ENCODE assay signal across 1 cellular context in the genomic region with DNA sequence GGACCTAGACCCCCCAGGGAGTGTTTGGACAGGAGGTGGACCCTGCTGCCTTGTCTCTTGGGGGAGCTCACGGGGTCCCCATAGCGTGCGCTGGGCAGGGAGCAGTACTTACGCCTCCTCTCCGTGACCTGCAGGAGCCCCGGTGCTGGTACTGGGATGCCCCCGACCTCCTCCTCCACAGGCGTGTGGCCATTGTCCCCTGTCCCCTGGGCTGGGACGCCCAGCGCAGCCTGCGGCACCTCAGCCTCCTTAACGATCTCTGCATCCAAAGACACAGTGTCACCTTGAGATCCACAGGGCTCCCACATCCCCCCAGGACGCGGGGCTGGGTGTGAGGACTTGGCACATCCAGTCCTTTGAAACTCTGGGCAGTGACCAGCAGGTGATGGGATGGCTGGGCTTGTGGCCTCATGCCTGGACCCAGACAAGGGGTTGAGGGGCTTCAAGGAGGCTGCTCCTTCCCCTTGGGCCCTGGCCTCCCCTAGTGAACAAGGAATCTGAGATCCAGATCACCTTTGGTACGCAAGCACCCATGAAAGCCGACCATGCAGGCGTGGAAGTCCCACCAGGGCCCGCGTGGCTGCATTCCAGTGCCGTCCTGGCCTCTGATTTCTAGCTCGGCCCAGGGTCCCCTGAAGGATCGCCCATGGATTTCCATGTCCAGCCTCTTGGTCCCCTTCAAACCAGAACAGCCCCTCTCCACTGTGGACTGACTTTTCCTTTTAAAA.
A peak's percentile ranks its signal among the peaks of the same experiment; 100 is the strongest.
TF ChIP-seq lines count a peak whose summit lies in the region.

No MANE protein-coding gene starts in this region.

TF ChIP-seq in HepG2, 621 proteins besides CTCF, POLR2A, EP300 and RAD21 (continued from another document):
- TF ChIP-seq, protein P1, sequence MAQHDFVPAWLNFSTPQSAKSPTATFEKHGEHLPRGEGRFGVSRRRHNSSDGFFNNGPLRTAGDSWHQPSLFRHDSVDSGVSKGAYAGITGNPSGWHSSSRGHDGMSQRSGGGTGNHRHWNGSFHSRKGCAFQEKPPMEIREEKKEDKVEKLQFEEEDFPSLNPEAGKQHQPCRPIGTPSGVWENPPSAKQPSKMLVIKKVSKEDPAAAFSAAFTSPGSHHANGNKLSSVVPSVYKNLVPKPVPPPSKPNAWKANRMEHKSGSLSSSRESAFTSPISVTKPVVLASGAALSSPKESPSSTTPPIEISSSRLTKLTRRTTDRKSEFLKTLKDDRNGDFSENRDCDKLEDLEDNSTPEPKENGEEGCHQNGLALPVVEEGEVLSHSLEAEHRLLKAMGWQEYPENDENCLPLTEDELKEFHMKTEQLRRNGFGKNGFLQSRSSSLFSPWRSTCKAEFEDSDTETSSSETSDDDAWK (CRISPR knock-in tag; IDR thresholded peaks at IDR 0.05): no peak
- TF ChIP-seq, protein P2, sequence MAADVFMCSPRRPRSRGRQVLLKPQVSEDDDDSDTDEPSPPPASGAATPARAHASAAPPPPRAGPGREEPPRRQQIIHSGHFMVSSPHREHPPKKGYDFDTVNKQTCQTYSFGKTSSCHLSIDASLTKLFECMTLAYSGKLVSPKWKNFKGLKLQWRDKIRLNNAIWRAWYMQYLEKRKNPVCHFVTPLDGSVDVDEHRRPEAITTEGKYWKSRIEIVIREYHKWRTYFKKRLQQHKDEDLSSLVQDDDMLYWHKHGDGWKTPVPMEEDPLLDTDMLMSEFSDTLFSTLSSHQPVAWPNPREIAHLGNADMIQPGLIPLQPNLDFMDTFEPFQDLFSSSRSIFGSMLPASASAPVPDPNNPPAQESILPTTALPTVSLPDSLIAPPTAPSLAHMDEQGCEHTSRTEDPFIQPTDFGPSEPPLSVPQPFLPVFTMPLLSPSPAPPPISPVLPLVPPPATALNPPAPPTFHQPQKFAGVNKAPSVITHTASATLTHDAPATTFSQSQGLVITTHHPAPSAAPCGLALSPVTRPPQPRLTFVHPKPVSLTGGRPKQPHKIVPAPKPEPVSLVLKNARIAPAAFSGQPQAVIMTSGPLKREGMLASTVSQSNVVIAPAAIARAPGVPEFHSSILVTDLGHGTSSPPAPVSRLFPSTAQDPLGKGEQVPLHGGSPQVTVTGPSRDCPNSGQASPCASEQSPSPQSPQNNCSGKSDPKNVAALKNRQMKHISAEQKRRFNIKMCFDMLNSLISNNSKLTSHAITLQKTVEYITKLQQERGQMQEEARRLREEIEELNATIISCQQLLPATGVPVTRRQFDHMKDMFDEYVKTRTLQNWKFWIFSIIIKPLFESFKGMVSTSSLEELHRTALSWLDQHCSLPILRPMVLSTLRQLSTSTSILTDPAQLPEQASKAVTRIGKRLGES (CRISPR knock-in tag; IDR thresholded peaks at IDR 0.05; ENCODE audit: borderline replicate concordance): no peak
- no peak for TF ChIP-seq SRSF4 (IDR thresholded peaks at IDR 0.05; ENCODE audit: low read depth, low read length, poor library complexity, severe bottlenecking)
- TF ChIP-seq ZNF232 (CRISPR knock-in tag; IDR thresholded peaks at IDR 0.05; ENCODE audit: borderline replicate concordance): no peak
- no peak for TF ChIP-seq ZNF777 (CRISPR knock-in tag; IDR thresholded peaks at IDR 0.05)
- TF ChIP-seq TEAD3 (CRISPR knock-in tag; optimal IDR thresholded peaks at IDR 0.05; ENCODE audit: borderline replicate concordance): no peak
- 0 out of 2 replicates have a peak, but pooled peaks have one; percentile 16 for TF ChIP-seq FOXC1 (CRISPR knock-in tag; IDR thresholded peaks at IDR 0.05; ENCODE audit: borderline replicate concordance)
- TF ChIP-seq HOXA9 (CRISPR knock-in tag; IDR thresholded peaks at IDR 0.05; ENCODE audit: borderline replicate concordance): no peak
- TF ChIP-seq KLF16 (CRISPR knock-in tag; IDR thresholded peaks at IDR 0.05): no peak
- TF ChIP-seq ZNF776 (CRISPR knock-in tag; IDR thresholded peaks at IDR 0.05): peak; percentile 40; the same call in 1 of the 2 replicates
- TF ChIP-seq NFE2L2 (IDR thresholded peaks at IDR 0.05; ENCODE audit: low read length): no peak
- TF ChIP-seq ZNF552 (CRISPR knock-in tag; IDR thresholded peaks at IDR 0.05; ENCODE audit: borderline replicate concordance): no peak
- TF ChIP-seq ZFP82 (CRISPR knock-in tag; IDR thresholded peaks at IDR 0.05; ENCODE audit: borderline replicate concordance): no peak
- no peak for TF ChIP-seq NPAS2 (CRISPR knock-in tag; IDR thresholded peaks at IDR 0.05; ENCODE audit: borderline replicate concordance)
- no peak for TF ChIP-seq ZNF781 (CRISPR knock-in tag; IDR thresholded peaks at IDR 0.05; ENCODE audit: borderline replicate concordance, not compliant biosample characterization)
- no peak for TF ChIP-seq NFE2L1 (CRISPR knock-in tag; IDR thresholded peaks at IDR 0.05; ENCODE audit: borderline replicate concordance)
- no peak for TF ChIP-seq ZNF616 (CRISPR knock-in tag; IDR thresholded peaks at IDR 0.05; ENCODE audit: low read depth)
- peak; percentile 59 for TF ChIP-seq AGO1 (IDR thresholded peaks at IDR 0.05; ENCODE audit: low read depth, low read length, poor library complexity, severe bottlenecking)
- TF ChIP-seq, protein P3, sequence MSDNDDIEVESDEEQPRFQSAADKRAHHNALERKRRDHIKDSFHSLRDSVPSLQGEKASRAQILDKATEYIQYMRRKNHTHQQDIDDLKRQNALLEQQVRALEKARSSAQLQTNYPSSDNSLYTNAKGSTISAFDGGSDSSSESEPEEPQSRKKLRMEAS (IDR thresholded peaks at IDR 0.05): no peak
- no peak for TF ChIP-seq GATA4 (IDR thresholded peaks at IDR 0.05; ENCODE audit: borderline replicate concordance, low read depth)
- TF ChIP-seq MAF1 (CRISPR knock-in tag; IDR thresholded peaks at IDR 0.05; ENCODE audit: borderline replicate concordance): 0 out of 2 replicates have a peak, but pooled peaks have one; percentile 29
- TF ChIP-seq, protein P4, sequence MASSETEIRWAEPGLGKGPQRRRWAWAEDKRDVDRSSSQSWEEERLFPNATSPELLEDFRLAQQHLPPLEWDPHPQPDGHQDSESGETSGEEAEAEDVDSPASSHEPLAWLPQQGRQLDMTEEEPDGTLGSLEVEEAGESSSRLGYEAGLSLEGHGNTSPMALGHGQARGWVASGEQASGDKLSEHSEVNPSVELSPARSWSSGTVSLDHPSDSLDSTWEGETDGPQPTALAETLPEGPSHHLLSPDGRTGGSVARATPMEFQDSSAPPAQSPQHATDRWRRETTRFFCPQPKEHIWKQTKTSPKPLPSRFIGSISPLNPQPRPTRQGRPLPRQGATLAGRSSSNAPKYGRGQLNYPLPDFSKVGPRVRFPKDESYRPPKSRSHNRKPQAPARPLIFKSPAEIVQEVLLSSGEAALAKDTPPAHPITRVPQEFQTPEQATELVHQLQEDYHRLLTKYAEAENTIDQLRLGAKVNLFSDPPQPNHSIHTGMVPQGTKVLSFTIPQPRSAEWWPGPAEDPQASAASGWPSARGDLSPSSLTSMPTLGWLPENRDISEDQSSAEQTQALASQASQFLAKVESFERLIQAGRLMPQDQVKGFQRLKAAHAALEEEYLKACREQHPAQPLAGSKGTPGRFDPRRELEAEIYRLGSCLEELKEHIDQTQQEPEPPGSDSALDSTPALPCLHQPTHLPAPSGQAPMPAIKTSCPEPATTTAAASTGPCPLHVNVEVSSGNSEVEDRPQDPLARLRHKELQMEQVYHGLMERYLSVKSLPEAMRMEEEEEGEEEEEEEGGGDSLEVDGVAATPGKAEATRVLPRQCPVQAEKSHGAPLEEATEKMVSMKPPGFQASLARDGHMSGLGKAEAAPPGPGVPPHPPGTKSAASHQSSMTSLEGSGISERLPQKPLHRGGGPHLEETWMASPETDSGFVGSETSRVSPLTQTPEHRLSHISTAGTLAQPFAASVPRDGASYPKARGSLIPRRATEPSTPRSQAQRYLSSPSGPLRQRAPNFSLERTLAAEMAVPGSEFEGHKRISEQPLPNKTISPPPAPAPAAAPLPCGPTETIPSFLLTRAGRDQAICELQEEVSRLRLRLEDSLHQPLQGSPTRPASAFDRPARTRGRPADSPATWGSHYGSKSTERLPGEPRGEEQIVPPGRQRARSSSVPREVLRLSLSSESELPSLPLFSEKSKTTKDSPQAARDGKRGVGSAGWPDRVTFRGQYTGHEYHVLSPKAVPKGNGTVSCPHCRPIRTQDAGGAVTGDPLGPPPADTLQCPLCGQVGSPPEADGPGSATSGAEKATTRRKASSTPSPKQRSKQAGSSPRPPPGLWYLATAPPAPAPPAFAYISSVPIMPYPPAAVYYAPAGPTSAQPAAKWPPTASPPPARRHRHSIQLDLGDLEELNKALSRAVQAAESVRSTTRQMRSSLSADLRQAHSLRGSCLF (CRISPR knock-in tag; IDR thresholded peaks at IDR 0.05; ENCODE audit: borderline replicate concordance): no peak
- TF ChIP-seq PHF20 (CRISPR knock-in tag; IDR thresholded peaks at IDR 0.05): no peak
- no peak for TF ChIP-seq RXRA (CRISPR knock-in tag; IDR thresholded peaks at IDR 0.05)
- TF ChIP-seq, protein P5, sequence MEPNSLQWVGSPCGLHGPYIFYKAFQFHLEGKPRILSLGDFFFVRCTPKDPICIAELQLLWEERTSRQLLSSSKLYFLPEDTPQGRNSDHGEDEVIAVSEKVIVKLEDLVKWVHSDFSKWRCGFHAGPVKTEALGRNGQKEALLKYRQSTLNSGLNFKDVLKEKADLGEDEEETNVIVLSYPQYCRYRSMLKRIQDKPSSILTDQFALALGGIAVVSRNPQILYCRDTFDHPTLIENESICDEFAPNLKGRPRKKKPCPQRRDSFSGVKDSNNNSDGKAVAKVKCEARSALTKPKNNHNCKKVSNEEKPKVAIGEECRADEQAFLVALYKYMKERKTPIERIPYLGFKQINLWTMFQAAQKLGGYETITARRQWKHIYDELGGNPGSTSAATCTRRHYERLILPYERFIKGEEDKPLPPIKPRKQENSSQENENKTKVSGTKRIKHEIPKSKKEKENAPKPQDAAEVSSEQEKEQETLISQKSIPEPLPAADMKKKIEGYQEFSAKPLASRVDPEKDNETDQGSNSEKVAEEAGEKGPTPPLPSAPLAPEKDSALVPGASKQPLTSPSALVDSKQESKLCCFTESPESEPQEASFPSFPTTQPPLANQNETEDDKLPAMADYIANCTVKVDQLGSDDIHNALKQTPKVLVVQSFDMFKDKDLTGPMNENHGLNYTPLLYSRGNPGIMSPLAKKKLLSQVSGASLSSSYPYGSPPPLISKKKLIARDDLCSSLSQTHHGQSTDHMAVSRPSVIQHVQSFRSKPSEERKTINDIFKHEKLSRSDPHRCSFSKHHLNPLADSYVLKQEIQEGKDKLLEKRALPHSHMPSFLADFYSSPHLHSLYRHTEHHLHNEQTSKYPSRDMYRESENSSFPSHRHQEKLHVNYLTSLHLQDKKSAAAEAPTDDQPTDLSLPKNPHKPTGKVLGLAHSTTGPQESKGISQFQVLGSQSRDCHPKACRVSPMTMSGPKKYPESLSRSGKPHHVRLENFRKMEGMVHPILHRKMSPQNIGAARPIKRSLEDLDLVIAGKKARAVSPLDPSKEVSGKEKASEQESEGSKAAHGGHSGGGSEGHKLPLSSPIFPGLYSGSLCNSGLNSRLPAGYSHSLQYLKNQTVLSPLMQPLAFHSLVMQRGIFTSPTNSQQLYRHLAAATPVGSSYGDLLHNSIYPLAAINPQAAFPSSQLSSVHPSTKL (CRISPR knock-in tag; IDR thresholded peaks at IDR 0.05): no peak
- TF ChIP-seq, protein P6, sequence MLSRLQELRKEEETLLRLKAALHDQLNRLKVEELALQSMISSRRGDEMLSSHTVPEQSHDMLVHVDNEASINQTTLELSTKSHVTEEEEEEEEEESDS (CRISPR knock-in tag; IDR thresholded peaks at IDR 0.05; ENCODE audit: borderline replicate concordance): no peak
- no peak for TF ChIP-seq ZFP36L1 (CRISPR knock-in tag; IDR thresholded peaks at IDR 0.05)
- no peak for TF ChIP-seq RBAK (CRISPR knock-in tag; IDR thresholded peaks at IDR 0.05)
- TF ChIP-seq SMARCE1 (IDR thresholded peaks at IDR 0.05; ENCODE audit: borderline replicate concordance): no peak
- TF ChIP-seq, protein P7, sequence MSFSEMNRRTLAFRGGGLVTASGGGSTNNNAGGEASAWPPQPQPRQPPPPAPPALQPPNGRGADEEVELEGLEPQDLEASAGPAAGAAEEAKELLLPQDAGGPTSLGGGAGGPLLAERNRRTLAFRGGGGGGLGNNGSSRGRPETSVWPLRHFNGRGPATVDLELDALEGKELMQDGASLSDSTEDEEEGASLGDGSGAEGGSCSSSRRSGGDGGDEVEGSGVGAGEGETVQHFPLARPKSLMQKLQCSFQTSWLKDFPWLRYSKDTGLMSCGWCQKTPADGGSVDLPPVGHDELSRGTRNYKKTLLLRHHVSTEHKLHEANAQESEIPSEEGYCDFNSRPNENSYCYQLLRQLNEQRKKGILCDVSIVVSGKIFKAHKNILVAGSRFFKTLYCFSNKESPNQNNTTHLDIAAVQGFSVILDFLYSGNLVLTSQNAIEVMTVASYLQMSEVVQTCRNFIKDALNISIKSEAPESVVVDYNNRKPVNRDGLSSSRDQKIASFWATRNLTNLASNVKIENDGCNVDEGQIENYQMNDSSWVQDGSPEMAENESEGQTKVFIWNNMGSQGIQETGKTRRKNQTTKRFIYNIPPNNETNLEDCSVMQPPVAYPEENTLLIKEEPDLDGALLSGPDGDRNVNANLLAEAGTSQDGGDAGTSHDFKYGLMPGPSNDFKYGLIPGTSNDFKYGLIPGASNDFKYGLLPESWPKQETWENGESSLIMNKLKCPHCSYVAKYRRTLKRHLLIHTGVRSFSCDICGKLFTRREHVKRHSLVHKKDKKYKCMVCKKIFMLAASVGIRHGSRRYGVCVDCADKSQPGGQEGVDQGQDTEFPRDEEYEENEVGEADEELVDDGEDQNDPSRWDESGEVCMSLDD (CRISPR knock-in tag; IDR thresholded peaks at IDR 0.05; ENCODE audit: borderline replicate concordance): no peak
- TF ChIP-seq SETDB1 (CRISPR knock-in tag; IDR thresholded peaks at IDR 0.05; ENCODE audit: borderline replicate concordance): no peak
- TF ChIP-seq PPARG (CRISPR knock-in tag; conservative IDR thresholded peaks at IDR 0.05): no peak
